Comparison of ENCODE assay signal across 19 cellular contexts in genomic region chr12:1434296-1434955, GRCh38.
"Had no signal": no experiment of that assay in that cellular context is flagged by ENCODE, and none has a peak within 500 bp of the region (broad histone marks: within the 10 kb centered on the region; RNA-seq: fewer than 3 reads in every experiment).

No MANE protein-coding gene starts in this region.

- DNase-seq: activated CD4-positive, alpha-beta memory T cell treated with anti-CD3 and anti-CD28 coated beads for 36 hours; activated CD4-positive, alpha-beta T cell treated with anti-CD3 and anti-CD28 coated beads for 4 hours; activated CD4-positive, CD25-positive, alpha-beta regulatory T cell; activated effector memory CD4-positive, alpha-beta T cell treated with anti-CD3 and anti-CD28 coated beads, Interleukin-2, amount 50 U/mL, for 16 hours; activated naive CD4-positive, alpha-beta T cell treated with anti-CD3 and anti-CD28 coated beads, Interleukin-2, amount 10 ng/mL, durations not matched to agents 7 days and 5 days; activated T-cell treated with anti-CD3 and anti-CD28 coated beads, Interleukin-2, amount 50 U/mL, for 72 hours; amygdala; dorsolateral prefrontal cortex; effector memory CD8-positive, alpha-beta T cell; heart right ventricle; naive thymus-derived CD8-positive, alpha-beta T cell; ovary; stimulated activated CD4-positive, alpha-beta T cell treated with anti-CD3 and anti-CD28 coated beads, Interleukin-4, amount 100 ng/mL, for 24 hours; stimulated activated naive CD8-positive, alpha-beta T cell treated with anti-CD3 and anti-CD28 coated beads, Interleukin-15, Interleukin-2, amounts not matched to agents 100 U/mL and 50 U/mL, for 24 hours; T1000 had no signal

- ATAC-seq: activated T-cell treated with anti-CD3 and anti-CD28 coated beads, Interleukin-2, amount 50 U/mL, for 72 hours; effector memory CD8-positive, alpha-beta T cell; heart right ventricle; naive thymus-derived CD8-positive, alpha-beta T cell; stimulated activated naive CD8-positive, alpha-beta T cell treated with anti-CD3 and anti-CD28 coated beads, Interleukin-15, Interleukin-2, amounts not matched to agents 100 U/mL and 50 U/mL, for 24 hours had no signal

- H3K27ac ChIP-seq: dorsolateral prefrontal cortex, heart right ventricle, ovary had no signal

- H3K27me3 Mint-ChIP-seq: activated CD4-positive, alpha-beta memory T cell treated with anti-CD3 and anti-CD28 coated beads for 36 hours; activated naive CD4-positive, alpha-beta T cell treated with anti-CD3 and anti-CD28 coated beads, Interleukin-2, amount 10 ng/mL, durations not matched to agents 7 days and 5 days; effector memory CD8-positive, alpha-beta T cell; naive thymus-derived CD8-positive, alpha-beta T cell had no signal

- H3K27ac Mint-ChIP-seq: activated CD4-positive, alpha-beta memory T cell treated with anti-CD3 and anti-CD28 coated beads for 36 hours; activated naive CD4-positive, alpha-beta T cell treated with anti-CD3 and anti-CD28 coated beads, Interleukin-2, amount 10 ng/mL, durations not matched to agents 7 days and 5 days; activated T-cell treated with anti-CD3 and anti-CD28 coated beads, Interleukin-2, amount 50 U/mL, for 72 hours; effector memory CD8-positive, alpha-beta T cell had no signal

- H3K4me3 Mint-ChIP-seq: activated CD4-positive, alpha-beta memory T cell treated with anti-CD3 and anti-CD28 coated beads for 36 hours; activated naive CD4-positive, alpha-beta T cell treated with anti-CD3 and anti-CD28 coated beads, Interleukin-2, amount 10 ng/mL, durations not matched to agents 7 days and 5 days; activated T-cell treated with anti-CD3 and anti-CD28 coated beads, Interleukin-2, amount 50 U/mL, for 72 hours; effector memory CD8-positive, alpha-beta T cell; naive thymus-derived CD8-positive, alpha-beta T cell had no signal

- FAIRE-seq: colon, keratinocyte had no signal

- H3K9me3 Mint-ChIP-seq: activated CD4-positive, alpha-beta memory T cell treated with anti-CD3 and anti-CD28 coated beads for 36 hours; activated naive CD4-positive, alpha-beta T cell treated with anti-CD3 and anti-CD28 coated beads, Interleukin-2, amount 10 ng/mL, durations not matched to agents 7 days and 5 days; activated T-cell treated with anti-CD3 and anti-CD28 coated beads, Interleukin-2, amount 50 U/mL, for 72 hours; effector memory CD8-positive, alpha-beta T cell; naive thymus-derived CD8-positive, alpha-beta T cell had no signal

- H3K4me1 Mint-ChIP-seq: activated naive CD4-positive, alpha-beta T cell treated with anti-CD3 and anti-CD28 coated beads, Interleukin-2, amount 10 ng/mL, durations not matched to agents 7 days and 5 days had no signal

- H3K36me3 Mint-ChIP-seq: activated CD4-positive, alpha-beta memory T cell treated with anti-CD3 and anti-CD28 coated beads for 36 hours; activated naive CD4-positive, alpha-beta T cell treated with anti-CD3 and anti-CD28 coated beads, Interleukin-2, amount 10 ng/mL, durations not matched to agents 7 days and 5 days had no signal

- H3K9me3 ChIP-seq: heart right ventricle, ovary, prostate gland had no signal

- H3K27me3 ChIP-seq: dorsolateral prefrontal cortex, heart right ventricle, ovary had no signal

- H3K4me3 ChIP-seq: dorsolateral prefrontal cortex, heart right ventricle, lung, ovary, prostate gland had no signal

- H3K36me3 ChIP-seq: heart right ventricle, ovary, prostate gland had no signal
